In the genomic region with DNA sequence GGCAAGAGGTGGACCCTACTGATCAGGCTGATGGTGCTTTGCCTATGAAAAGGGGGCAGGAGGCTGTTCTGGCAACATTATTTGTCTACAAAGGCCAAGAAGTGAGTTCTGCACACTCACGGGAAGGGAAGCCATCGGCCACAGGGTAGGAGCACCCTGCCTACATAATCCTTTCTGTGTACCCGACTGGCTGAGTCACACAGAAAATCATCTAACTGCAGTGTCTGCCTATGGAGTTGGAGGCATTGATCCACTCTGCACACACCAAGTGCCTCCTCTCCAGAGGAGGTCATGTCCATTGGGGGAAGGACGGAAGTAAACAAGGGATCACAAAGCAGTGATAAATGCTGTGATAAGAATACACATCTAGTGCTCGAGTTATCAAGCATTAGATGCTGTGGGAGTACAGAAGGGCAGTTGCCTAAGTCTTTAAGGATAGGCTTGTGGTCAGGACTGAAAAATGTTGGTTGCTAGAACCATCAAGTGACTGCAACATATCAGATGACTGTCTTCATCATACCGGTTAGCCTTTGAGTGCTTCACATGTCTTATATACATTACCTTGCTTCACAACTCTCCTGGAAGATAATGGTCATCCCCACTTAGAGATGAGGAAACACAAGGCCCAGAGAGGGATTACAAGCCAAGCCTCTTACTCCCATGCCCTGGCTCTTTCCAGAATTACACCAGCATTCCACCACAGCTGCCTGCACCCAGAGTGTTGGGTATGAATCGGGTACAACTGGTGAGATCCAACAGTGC, we compare ENCODE assay signal across 1 cellular context.
TF ChIP-seq lines count a peak whose summit lies in the region.

No MANE protein-coding gene starts in this region.

TF ChIP-seq in HepG2, 621 proteins besides CTCF, POLR2A, EP300 and RAD21 (continues in another document):
- TF ChIP-seq THAP11 (CRISPR knock-in tag; IDR thresholded peaks at IDR 0.05): peak; percentile 70
- no peak for TF ChIP-seq NAIF1 (CRISPR knock-in tag; IDR thresholded peaks at IDR 0.05; ENCODE audit: borderline replicate concordance)
- peak; percentile 47; the same call in 1 of the 2 replicates for TF ChIP-seq ZFP36L1 (CRISPR knock-in tag; IDR thresholded peaks at IDR 0.05)
- no peak; the same call in 1 of the 2 replicates for TF ChIP-seq ZNF431 (CRISPR knock-in tag; IDR thresholded peaks at IDR 0.05; ENCODE audit: borderline replicate concordance, low read depth)
- no peak for TF ChIP-seq ZNF629 (CRISPR knock-in tag; conservative IDR thresholded peaks at IDR 0.05)
- TF ChIP-seq EZH2 (conservative IDR thresholded peaks at IDR 0.05; ENCODE audit: low read depth, low read length): no peak
- no peak for TF ChIP-seq MTA3 (CRISPR knock-in tag; IDR thresholded peaks at IDR 0.05)
- TF ChIP-seq ZBTB20 (CRISPR knock-in tag; IDR thresholded peaks at IDR 0.05; ENCODE audit: borderline replicate concordance, low read depth): peak; percentile 88; the same call in 1 of the 2 replicates
- TF ChIP-seq ATF7-NPFF (CRISPR knock-in tag; IDR thresholded peaks at IDR 0.05; ENCODE audit: low read depth): no peak
- peak; percentile 57; the same call in 1 of the 2 replicates for TF ChIP-seq KMT2B (CRISPR knock-in tag; IDR thresholded peaks at IDR 0.05)
- TF ChIP-seq TBX2 (CRISPR knock-in tag; IDR thresholded peaks at IDR 0.05; ENCODE audit: borderline replicate concordance): 0 out of 2 replicates have a peak, but pooled peaks have one; percentile 35
- no peak for TF ChIP-seq FOXM1 (CRISPR knock-in tag; IDR thresholded peaks at IDR 0.05)
- TF ChIP-seq DNMT1 (CRISPR knock-in tag; IDR thresholded peaks at IDR 0.05): no peak
- no peak for TF ChIP-seq EHMT2 (IDR thresholded peaks at IDR 0.05; ENCODE audit: borderline replicate concordance, low read depth, low read length)
- peak; percentile 87; the same call in 1 of the 2 replicates for TF ChIP-seq ZNF441 (CRISPR knock-in tag; IDR thresholded peaks at IDR 0.05; ENCODE audit: borderline replicate concordance)
- TF ChIP-seq ELF4 (CRISPR knock-in tag; IDR thresholded peaks at IDR 0.05; ENCODE audit: borderline replicate concordance): no peak
- peak; percentile 75 for TF ChIP-seq ERF (CRISPR knock-in tag; IDR thresholded peaks at IDR 0.05)
- no peak for TF ChIP-seq ATAD3A (CRISPR knock-in tag; IDR thresholded peaks at IDR 0.05)
- TF ChIP-seq U2AF2 (IDR thresholded peaks at IDR 0.05; ENCODE audit: low read depth, low read length): no peak
- TF ChIP-seq, protein P1, sequence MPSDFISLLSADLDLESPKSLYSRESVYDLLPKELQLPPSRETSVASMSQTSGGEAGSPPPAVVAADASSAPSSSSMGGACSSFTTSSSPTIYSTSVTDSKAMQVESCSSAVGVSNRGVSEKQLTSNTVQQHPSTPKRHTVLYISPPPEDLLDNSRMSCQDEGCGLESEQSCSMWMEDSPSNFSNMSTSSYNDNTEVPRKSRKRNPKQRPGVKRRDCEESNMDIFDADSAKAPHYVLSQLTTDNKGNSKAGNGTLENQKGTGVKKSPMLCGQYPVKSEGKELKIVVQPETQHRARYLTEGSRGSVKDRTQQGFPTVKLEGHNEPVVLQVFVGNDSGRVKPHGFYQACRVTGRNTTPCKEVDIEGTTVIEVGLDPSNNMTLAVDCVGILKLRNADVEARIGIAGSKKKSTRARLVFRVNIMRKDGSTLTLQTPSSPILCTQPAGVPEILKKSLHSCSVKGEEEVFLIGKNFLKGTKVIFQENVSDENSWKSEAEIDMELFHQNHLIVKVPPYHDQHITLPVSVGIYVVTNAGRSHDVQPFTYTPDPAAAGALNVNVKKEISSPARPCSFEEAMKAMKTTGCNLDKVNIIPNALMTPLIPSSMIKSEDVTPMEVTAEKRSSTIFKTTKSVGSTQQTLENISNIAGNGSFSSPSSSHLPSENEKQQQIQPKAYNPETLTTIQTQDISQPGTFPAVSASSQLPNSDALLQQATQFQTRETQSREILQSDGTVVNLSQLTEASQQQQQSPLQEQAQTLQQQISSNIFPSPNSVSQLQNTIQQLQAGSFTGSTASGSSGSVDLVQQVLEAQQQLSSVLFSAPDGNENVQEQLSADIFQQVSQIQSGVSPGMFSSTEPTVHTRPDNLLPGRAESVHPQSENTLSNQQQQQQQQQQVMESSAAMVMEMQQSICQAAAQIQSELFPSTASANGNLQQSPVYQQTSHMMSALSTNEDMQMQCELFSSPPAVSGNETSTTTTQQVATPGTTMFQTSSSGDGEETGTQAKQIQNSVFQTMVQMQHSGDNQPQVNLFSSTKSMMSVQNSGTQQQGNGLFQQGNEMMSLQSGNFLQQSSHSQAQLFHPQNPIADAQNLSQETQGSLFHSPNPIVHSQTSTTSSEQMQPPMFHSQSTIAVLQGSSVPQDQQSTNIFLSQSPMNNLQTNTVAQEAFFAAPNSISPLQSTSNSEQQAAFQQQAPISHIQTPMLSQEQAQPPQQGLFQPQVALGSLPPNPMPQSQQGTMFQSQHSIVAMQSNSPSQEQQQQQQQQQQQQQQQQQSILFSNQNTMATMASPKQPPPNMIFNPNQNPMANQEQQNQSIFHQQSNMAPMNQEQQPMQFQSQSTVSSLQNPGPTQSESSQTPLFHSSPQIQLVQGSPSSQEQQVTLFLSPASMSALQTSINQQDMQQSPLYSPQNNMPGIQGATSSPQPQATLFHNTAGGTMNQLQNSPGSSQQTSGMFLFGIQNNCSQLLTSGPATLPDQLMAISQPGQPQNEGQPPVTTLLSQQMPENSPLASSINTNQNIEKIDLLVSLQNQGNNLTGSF (CRISPR knock-in tag; IDR thresholded peaks at IDR 0.05): no peak
- TF ChIP-seq, protein P2, sequence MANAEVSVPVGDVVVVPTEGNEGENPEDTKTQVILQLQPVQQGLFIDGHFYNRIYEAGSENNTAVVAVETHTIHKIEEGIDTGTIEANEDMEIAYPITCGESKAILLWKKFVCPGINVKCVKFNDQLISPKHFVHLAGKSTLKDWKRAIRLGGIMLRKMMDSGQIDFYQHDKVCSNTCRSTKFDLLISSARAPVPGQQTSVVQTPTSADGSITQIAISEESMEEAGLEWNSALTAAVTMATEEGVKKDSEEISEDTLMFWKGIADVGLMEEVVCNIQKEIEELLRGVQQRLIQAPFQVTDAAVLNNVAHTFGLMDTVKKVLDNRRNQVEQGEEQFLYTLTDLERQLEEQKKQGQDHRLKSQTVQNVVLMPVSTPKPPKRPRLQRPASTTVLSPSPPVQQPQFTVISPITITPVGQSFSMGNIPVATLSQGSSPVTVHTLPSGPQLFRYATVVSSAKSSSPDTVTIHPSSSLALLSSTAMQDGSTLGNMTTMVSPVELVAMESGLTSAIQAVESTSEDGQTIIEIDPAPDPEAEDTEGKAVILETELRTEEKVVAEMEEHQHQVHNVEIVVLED (CRISPR knock-in tag; IDR thresholded peaks at IDR 0.05; ENCODE audit: borderline replicate concordance): no peak
- TF ChIP-seq SKI (IDR thresholded peaks at IDR 0.05; ENCODE audit: partially characterized antibody): peak; percentile 62
- TF ChIP-seq, protein P3, sequence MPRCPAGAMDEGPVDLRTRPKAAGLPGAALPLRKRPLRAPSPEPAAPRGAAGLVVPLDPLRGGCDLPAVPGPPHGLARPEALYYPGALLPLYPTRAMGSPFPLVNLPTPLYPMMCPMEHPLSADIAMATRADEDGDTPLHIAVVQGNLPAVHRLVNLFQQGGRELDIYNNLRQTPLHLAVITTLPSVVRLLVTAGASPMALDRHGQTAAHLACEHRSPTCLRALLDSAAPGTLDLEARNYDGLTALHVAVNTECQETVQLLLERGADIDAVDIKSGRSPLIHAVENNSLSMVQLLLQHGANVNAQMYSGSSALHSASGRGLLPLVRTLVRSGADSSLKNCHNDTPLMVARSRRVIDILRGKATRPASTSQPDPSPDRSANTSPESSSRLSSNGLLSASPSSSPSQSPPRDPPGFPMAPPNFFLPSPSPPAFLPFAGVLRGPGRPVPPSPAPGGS (CRISPR knock-in tag; IDR thresholded peaks at IDR 0.05): 0 out of 2 replicates have a peak, but pooled peaks have one; percentile 38
- no peak for TF ChIP-seq STAT5B (CRISPR knock-in tag; IDR thresholded peaks at IDR 0.05)
- no peak for TF ChIP-seq ZNF546 (CRISPR knock-in tag; conservative IDR thresholded peaks at IDR 0.05)
- TF ChIP-seq MIER3 (CRISPR knock-in tag; IDR thresholded peaks at IDR 0.05; ENCODE audit: borderline replicate concordance): peak; percentile 76; the same call in 1 of the 2 replicates
- peak; percentile 50; the same call in 1 of the 2 replicates for TF ChIP-seq ZNF788 (CRISPR knock-in tag; IDR thresholded peaks at IDR 0.05; ENCODE audit: borderline replicate concordance)
- TF ChIP-seq, protein P4, sequence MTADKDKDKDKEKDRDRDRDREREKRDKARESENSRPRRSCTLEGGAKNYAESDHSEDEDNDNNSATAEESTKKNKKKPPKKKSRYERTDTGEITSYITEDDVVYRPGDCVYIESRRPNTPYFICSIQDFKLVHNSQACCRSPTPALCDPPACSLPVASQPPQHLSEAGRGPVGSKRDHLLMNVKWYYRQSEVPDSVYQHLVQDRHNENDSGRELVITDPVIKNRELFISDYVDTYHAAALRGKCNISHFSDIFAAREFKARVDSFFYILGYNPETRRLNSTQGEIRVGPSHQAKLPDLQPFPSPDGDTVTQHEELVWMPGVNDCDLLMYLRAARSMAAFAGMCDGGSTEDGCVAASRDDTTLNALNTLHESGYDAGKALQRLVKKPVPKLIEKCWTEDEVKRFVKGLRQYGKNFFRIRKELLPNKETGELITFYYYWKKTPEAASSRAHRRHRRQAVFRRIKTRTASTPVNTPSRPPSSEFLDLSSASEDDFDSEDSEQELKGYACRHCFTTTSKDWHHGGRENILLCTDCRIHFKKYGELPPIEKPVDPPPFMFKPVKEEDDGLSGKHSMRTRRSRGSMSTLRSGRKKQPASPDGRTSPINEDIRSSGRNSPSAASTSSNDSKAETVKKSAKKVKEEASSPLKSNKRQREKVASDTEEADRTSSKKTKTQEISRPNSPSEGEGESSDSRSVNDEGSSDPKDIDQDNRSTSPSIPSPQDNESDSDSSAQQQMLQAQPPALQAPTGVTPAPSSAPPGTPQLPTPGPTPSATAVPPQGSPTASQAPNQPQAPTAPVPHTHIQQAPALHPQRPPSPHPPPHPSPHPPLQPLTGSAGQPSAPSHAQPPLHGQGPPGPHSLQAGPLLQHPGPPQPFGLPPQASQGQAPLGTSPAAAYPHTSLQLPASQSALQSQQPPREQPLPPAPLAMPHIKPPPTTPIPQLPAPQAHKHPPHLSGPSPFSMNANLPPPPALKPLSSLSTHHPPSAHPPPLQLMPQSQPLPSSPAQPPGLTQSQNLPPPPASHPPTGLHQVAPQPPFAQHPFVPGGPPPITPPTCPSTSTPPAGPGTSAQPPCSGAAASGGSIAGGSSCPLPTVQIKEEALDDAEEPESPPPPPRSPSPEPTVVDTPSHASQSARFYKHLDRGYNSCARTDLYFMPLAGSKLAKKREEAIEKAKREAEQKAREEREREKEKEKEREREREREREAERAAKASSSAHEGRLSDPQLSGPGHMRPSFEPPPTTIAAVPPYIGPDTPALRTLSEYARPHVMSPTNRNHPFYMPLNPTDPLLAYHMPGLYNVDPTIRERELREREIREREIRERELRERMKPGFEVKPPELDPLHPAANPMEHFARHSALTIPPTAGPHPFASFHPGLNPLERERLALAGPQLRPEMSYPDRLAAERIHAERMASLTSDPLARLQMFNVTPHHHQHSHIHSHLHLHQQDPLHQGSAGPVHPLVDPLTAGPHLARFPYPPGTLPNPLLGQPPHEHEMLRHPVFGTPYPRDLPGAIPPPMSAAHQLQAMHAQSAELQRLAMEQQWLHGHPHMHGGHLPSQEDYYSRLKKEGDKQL (CRISPR knock-in tag; IDR thresholded peaks at IDR 0.05; ENCODE audit: low read depth): peak; percentile 67; the same call in 1 of the 2 replicates
- TF ChIP-seq, protein P5, sequence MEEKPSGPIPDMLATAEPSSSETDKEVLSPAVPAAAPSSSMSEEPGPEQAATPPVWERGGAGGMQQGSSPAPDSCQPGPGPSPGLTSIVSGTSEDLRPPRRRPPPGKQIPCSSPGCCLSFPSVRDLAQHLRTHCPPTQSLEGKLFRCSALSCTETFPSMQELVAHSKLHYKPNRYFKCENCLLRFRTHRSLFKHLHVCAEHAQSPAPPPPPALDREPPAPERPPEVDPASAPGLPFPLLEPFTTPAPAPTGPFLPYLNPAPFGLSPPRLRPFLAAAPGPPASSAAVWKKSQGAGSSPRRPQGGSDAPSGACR (CRISPR knock-in tag; IDR thresholded peaks at IDR 0.05): no peak
- no peak for TF ChIP-seq ATM (IDR thresholded peaks at IDR 0.05; ENCODE audit: borderline replicate concordance)
- peak; percentile 66 for TF ChIP-seq MED1 (CRISPR knock-in tag; IDR thresholded peaks at IDR 0.05)
- TF ChIP-seq ADNP (CRISPR knock-in tag; IDR thresholded peaks at IDR 0.05): no peak
- no peak for TF ChIP-seq ZNF354B (CRISPR knock-in tag; IDR thresholded peaks at IDR 0.05)
- TF ChIP-seq ZNF44 (CRISPR knock-in tag; IDR thresholded peaks at IDR 0.05): no peak; the same call in 1 of the 2 replicates
- TF ChIP-seq, protein P6, sequence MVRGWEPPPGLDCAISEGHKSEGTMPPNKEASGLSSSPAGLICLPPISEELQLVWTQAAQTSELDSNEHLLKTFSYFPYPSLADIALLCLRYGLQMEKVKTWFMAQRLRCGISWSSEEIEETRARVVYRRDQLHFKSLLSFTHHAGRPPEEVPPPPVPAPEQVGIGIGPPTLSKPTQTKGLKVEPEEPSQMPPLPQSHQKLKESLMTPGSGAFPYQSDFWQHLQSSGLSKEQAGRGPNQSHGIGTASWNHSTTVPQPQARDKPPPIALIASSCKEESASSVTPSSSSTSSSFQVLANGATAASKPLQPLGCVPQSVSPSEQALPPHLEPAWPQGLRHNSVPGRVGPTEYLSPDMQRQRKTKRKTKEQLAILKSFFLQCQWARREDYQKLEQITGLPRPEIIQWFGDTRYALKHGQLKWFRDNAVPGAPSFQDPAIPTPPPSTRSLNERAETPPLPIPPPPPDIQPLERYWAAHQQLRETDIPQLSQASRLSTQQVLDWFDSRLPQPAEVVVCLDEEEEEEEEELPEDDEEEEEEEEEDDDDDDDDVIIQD (CRISPR knock-in tag; IDR thresholded peaks at IDR 0.05; ENCODE audit: low read depth): 0 out of 2 replicates have a peak, but pooled peaks have one; percentile 28
- TF ChIP-seq ZBTB42 (CRISPR knock-in tag; IDR thresholded peaks at IDR 0.05): no peak
- no peak for TF ChIP-seq ZKSCAN5 (CRISPR knock-in tag; IDR thresholded peaks at IDR 0.05)
- no peak for TF ChIP-seq ZNF10 (CRISPR knock-in tag; IDR thresholded peaks at IDR 0.05; ENCODE audit: borderline replicate concordance, low read depth)
- TF ChIP-seq MAFF (IDR thresholded peaks at IDR 0.05; ENCODE audit: low read depth, low read length): peak; percentile 26; the same call in 1 of the 2 replicates
- no peak for TF ChIP-seq SALL2 (CRISPR knock-in tag; IDR thresholded peaks at IDR 0.05)
- TF ChIP-seq, protein P7, sequence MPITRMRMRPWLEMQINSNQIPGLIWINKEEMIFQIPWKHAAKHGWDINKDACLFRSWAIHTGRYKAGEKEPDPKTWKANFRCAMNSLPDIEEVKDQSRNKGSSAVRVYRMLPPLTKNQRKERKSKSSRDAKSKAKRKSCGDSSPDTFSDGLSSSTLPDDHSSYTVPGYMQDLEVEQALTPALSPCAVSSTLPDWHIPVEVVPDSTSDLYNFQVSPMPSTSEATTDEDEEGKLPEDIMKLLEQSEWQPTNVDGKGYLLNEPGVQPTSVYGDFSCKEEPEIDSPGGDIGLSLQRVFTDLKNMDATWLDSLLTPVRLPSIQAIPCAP (CRISPR knock-in tag; IDR thresholded peaks at IDR 0.05; ENCODE audit: low read depth): no peak
- TF ChIP-seq ZNF615 (CRISPR knock-in tag; IDR thresholded peaks at IDR 0.05; ENCODE audit: borderline replicate concordance): no peak
- no peak for TF ChIP-seq ZNF557 (CRISPR knock-in tag; IDR thresholded peaks at IDR 0.05)
- no peak for TF ChIP-seq TEAD3 (CRISPR knock-in tag; optimal IDR thresholded peaks at IDR 0.05; ENCODE audit: borderline replicate concordance)
- no peak for TF ChIP-seq ZNF775 (CRISPR knock-in tag; IDR thresholded peaks at IDR 0.05; ENCODE audit: borderline replicate concordance)
- TF ChIP-seq JUN (CRISPR knock-in tag; IDR thresholded peaks at IDR 0.05): peak; percentile 85
- TF ChIP-seq ZNF510 (CRISPR knock-in tag; IDR thresholded peaks at IDR 0.05; ENCODE audit: low read depth): no peak
- peak; percentile 57; the same call in 1 of the 2 replicates for TF ChIP-seq GABPB1 (CRISPR knock-in tag; IDR thresholded peaks at IDR 0.05)
- no peak for TF ChIP-seq ZFP90 (CRISPR knock-in tag; IDR thresholded peaks at IDR 0.05; ENCODE audit: borderline replicate concordance)
